In genomic region chrX:151359341-151359740, GRCh38 we compare ENCODE assay signal across 24 cellular contexts.
"Had no signal": no experiment of that assay in that cellular context is flagged by ENCODE, and none has a peak within 500 bp of the region (broad histone marks: within the 10 kb centered on the region; RNA-seq: fewer than 3 reads in every experiment).

No MANE protein-coding gene starts in this region.

- H3K9me3 Mint-ChIP-seq: activated CD4-positive, alpha-beta T cell treated with anti-CD3 and anti-CD28 coated beads, Interleukin-2, amount 10 ng/mL, durations not matched to agents 7 days and 5 days; activated CD8-positive, alpha-beta T cell treated with anti-CD3 and anti-CD28 coated beads for 36 hours; activated naive CD4-positive, alpha-beta T cell treated with anti-CD3 and anti-CD28 coated beads, Interleukin-2, amount 50 U/mL, for 72 hours; activated T-helper 1 cell treated with anti-CD3 and anti-CD28 coated beads, Interleukin-12 subunit alpha, Interleukin-12 subunit beta, Interleukin-2, Interleukin-4 antibody, amounts not matched to agents 30 ng/mL and 10 ng/mL and 1 ng/mL, durations not matched to agents 14 hours and 24 hours and 36 hours; naive thymus-derived CD8-positive, alpha-beta T cell; type B pancreatic cell had no signal

- H3K27ac ChIP-seq: ascending aorta, esophagus muscularis mucosa, left lung, ovary, prostate gland, thoracic aorta, vagina had no signal

- H3K4me3 Mint-ChIP-seq: activated CD4-positive, alpha-beta T cell treated with anti-CD3 and anti-CD28 coated beads, Interleukin-2, amount 10 ng/mL, durations not matched to agents 7 days and 5 days; activated CD8-positive, alpha-beta memory T cell treated with anti-CD3 and anti-CD28 coated beads, Interleukin-2, amount 10 ng/mL, durations not matched to agents 7 days and 5 days; activated T-helper 1 cell treated with anti-CD3 and anti-CD28 coated beads, Interleukin-12 subunit alpha, Interleukin-12 subunit beta, Interleukin-2, Interleukin-4 antibody, amounts not matched to agents 30 ng/mL and 10 ng/mL and 1 ng/mL, durations not matched to agents 14 hours and 24 hours and 36 hours had no signal

- DNase-seq: activated CD4-positive, alpha-beta T cell treated with anti-CD3 and anti-CD28 coated beads, Interleukin-2, amount 10 ng/mL, durations not matched to agents 7 days and 5 days; activated CD8-positive, alpha-beta memory T cell treated with anti-CD3 and anti-CD28 coated beads, Interleukin-2, amount 10 ng/mL, durations not matched to agents 7 days and 5 days; activated gamma-delta T cell; central memory CD4-positive, alpha-beta T cell; effector memory CD4-positive, alpha-beta T cell; head of caudate nucleus; kidney glomerular epithelial cell; left lung; naive thymus-derived CD8-positive, alpha-beta T cell; stimulated activated CD4-positive, alpha-beta T cell treated with anti-CD3 and anti-CD28 coated beads, Interleukin-2, amount 100 ng/mL, for 48 hours; stimulated activated CD8-positive, alpha-beta memory T cell treated with anti-CD3 and anti-CD28 coated beads, Interleukin-4, amount 100 ng/mL, for 48 hours had no signal

- H3K4me3 ChIP-seq: ascending aorta, left lung, lung, ovary, prostate gland, thoracic aorta, vagina had no signal

- H3K36me3 Mint-ChIP-seq: activated CD8-positive, alpha-beta memory T cell treated with anti-CD3 and anti-CD28 coated beads, Interleukin-2, amount 10 ng/mL, durations not matched to agents 7 days and 5 days; activated naive CD4-positive, alpha-beta T cell treated with anti-CD3 and anti-CD28 coated beads, Interleukin-2, amount 50 U/mL, for 72 hours; immature natural killer cell; naive thymus-derived CD8-positive, alpha-beta T cell; type B pancreatic cell had no signal

- H3K36me3 ChIP-seq: ascending aorta, esophagus muscularis mucosa, left lung, ovary, prostate gland, thoracic aorta, vagina had no signal

- ATAC-seq: activated CD8-positive, alpha-beta memory T cell treated with anti-CD3 and anti-CD28 coated beads, Interleukin-2, amount 10 ng/mL, durations not matched to agents 7 days and 5 days had no signal

- H3K4me1 Mint-ChIP-seq: activated CD4-positive, alpha-beta T cell treated with anti-CD3 and anti-CD28 coated beads, Interleukin-2, amount 10 ng/mL, durations not matched to agents 7 days and 5 days had no signal

- H3K27ac Mint-ChIP-seq: activated CD4-positive, alpha-beta T cell treated with anti-CD3 and anti-CD28 coated beads, Interleukin-2, amount 10 ng/mL, durations not matched to agents 7 days and 5 days; activated CD8-positive, alpha-beta memory T cell treated with anti-CD3 and anti-CD28 coated beads, Interleukin-2, amount 10 ng/mL, durations not matched to agents 7 days and 5 days; activated CD8-positive, alpha-beta T cell treated with anti-CD3 and anti-CD28 coated beads for 36 hours; activated naive CD4-positive, alpha-beta T cell treated with anti-CD3 and anti-CD28 coated beads, Interleukin-2, amount 50 U/mL, for 72 hours; activated T-helper 1 cell treated with anti-CD3 and anti-CD28 coated beads, Interleukin-12 subunit alpha, Interleukin-12 subunit beta, Interleukin-2, Interleukin-4 antibody, amounts not matched to agents 30 ng/mL and 10 ng/mL and 1 ng/mL, durations not matched to agents 14 hours and 24 hours and 36 hours; immature natural killer cell; type B pancreatic cell had no signal

- H3K9me3 ChIP-seq: ascending aorta, esophagus muscularis mucosa, left lung, ovary, prostate gland, thoracic aorta, vagina had no signal

- H3K27me3 ChIP-seq: ascending aorta, ovary, vagina had no signal

- H3K4me1 ChIP-seq: ascending aorta, left lung, prostate gland, vagina had no signal

- FAIRE-seq: frontal cortex had no signal
